ENCODE assay signal across 39 cellular contexts in the genomic region with DNA sequence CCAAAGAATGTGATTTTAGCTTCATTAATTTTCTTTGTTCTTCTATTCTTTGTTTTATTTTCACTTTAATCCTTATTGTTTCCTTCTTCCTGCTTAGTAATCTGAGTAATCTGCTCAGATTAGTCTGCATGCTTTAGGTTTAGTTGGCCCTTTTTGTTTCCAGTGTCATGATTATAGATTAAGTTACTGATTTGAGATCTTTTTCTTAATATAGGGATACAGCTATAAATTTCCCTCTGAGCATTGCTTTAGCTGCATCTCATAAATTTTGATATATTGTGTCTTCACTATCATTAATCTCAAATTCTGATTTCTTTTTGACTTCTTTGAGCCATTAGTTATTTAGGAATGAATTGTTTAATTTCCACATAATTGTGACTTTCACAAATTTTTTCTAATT. TPM values are rescaled to one million over a fixed set of nuclear protein-coding genes. Genes with fewer than 3 reads are reported as not detected.
"Had no signal": no experiment of that assay in that cellular context is flagged by ENCODE, and none has a peak within 500 bp of the region (broad histone marks: within the 10 kb centered on the region; RNA-seq: fewer than 3 reads in every experiment).

No MANE protein-coding gene starts in this region.

- H3K27ac ChIP-seq: adrenal gland, body of pancreas, colonic mucosa, epithelial cell of prostate, esophagus squamous epithelium, heart left ventricle, WERI-Rb-1 had no signal

- FAIRE-seq: endothelial cell of umbilical vein had no signal

- H3K27ac Mint-ChIP-seq: activated B cell treated with CpG ODN at 0.5 μM for 24 hours; activated CD4-positive, alpha-beta memory T cell treated with anti-CD3 and anti-CD28 coated beads for 36 hours; activated CD4-positive, alpha-beta T cell treated with anti-CD3 and anti-CD28 coated beads, Interleukin-2, amount 10 ng/mL, durations not matched to agents 24 days and 14 days; activated CD8-positive, alpha-beta memory T cell treated with anti-CD3 and anti-CD28 coated beads, Interleukin-2, amount 10 ng/mL, durations not matched to agents 7 days and 5 days; activated CD8-positive, alpha-beta T cell treated with anti-CD3 and anti-CD28 coated beads, Interleukin-2, amount 10 ng/mL, durations not matched to agents 7 days and 5 days; activated naive CD4-positive, alpha-beta T cell treated with anti-CD3 and anti-CD28 coated beads for 36 hours; activated naive CD4-positive, alpha-beta T cell treated with anti-CD3 and anti-CD28 coated beads, Interleukin-2, amount 50 U/mL, for 24 hours; activated naive CD8-positive, alpha-beta T cell treated with anti-CD3 and anti-CD28 coated beads for 36 hours; activated naive CD8-positive, alpha-beta T cell treated with anti-CD3 and anti-CD28 coated beads, Interleukin-2, amount 50 U/mL, for 24 hours; activated T-cell treated with anti-CD3 and anti-CD28 coated beads, Interleukin-2, amount 50 U/mL, for 24 hours; activated T-helper 1 cell treated with anti-CD3 and anti-CD28 coated beads, Interleukin-12 subunit alpha, Interleukin-12 subunit beta, Interleukin-2, Interleukin-4 antibody, amounts not matched to agents 30 ng/mL and 10 ng/mL and 1 ng/mL, durations not matched to agents 14 hours and 24 hours and 36 hours; activated T-helper 2 cell treated with anti-CD3 and anti-CD28 coated beads, Interferon-gamma antibody, Interleukin-2, Interleukin-4, amounts not matched to agents 10 μg/mL and 5 μg/mL and 100 μg/mL, durations not matched to agents 14 hours and 24 hours and 36 hours; T-helper 17 cell; T-helper 2 cell treated with Interferon-gamma antibody and Interleukin-4, amounts not matched to agents 5 μg/mL and 100 μg/mL, for 36 hours had no signal

- H3K36me3 ChIP-seq: adrenal gland, colonic mucosa, esophagus squamous epithelium, heart left ventricle, WERI-Rb-1 had no signal

- ATAC-seq: activated CD4-positive, CD25-positive, alpha-beta regulatory T cell treated with anti-CD3 and anti-CD28 coated beads, Interleukin-2, amount 50 U/mL, for 24 hours; activated CD8-positive, alpha-beta memory T cell treated with anti-CD3 and anti-CD28 coated beads, Interleukin-2, amount 10 ng/mL, durations not matched to agents 7 days and 5 days; activated CD8-positive, alpha-beta T cell treated with anti-CD3 and anti-CD28 coated beads, Interleukin-2, amount 10 ng/mL, durations not matched to agents 7 days and 5 days; activated naive CD8-positive, alpha-beta T cell treated with anti-CD3 and anti-CD28 coated beads, Interleukin-2, amount 50 U/mL, for 24 hours; body of pancreas; heart left ventricle; T-helper 17 cell had no signal

- H3K27me3 Mint-ChIP-seq: activated B cell treated with CpG ODN at 0.5 μM for 24 hours; activated CD4-positive, alpha-beta memory T cell treated with anti-CD3 and anti-CD28 coated beads for 36 hours; activated CD4-positive, alpha-beta T cell treated with anti-CD3 and anti-CD28 coated beads, Interleukin-2, amount 10 ng/mL, durations not matched to agents 24 days and 14 days; activated CD8-positive, alpha-beta memory T cell treated with anti-CD3 and anti-CD28 coated beads, Interleukin-2, amount 10 ng/mL, durations not matched to agents 7 days and 5 days; activated naive CD8-positive, alpha-beta T cell treated with anti-CD3 and anti-CD28 coated beads for 36 hours; T-helper 17 cell had no signal

- H3K4me3 ChIP-seq: adrenal gland, body of pancreas, colonic mucosa, esophagus squamous epithelium, heart left ventricle had no signal

- H3K4me1 Mint-ChIP-seq: activated B cell treated with CpG ODN at 0.5 μM for 24 hours; activated naive CD8-positive, alpha-beta T cell treated with anti-CD3 and anti-CD28 coated beads for 36 hours; T-helper 17 cell had no signal

- DNase-seq: activated B cell treated with CpG ODN at 0.5 μM for 24 hours; activated CD4-positive, alpha-beta memory T cell treated with anti-CD3 and anti-CD28 coated beads for 36 hours; activated CD4-positive, alpha-beta T cell treated with anti-CD3 and anti-CD28 coated beads, Interleukin-2, amount 10 ng/mL, durations not matched to agents 24 days and 14 days; activated CD8-positive, alpha-beta memory T cell treated with anti-CD3 and anti-CD28 coated beads, Interleukin-2, amount 10 ng/mL, durations not matched to agents 7 days and 5 days; activated CD8-positive, alpha-beta memory T cell treated with anti-CD3 and anti-CD28 coated beads, Interleukin-2, amount 50 U/mL, for 48 hours; activated CD8-positive, alpha-beta T cell treated with anti-CD3 and anti-CD28 coated beads, Interleukin-2, amount 10 ng/mL, durations not matched to agents 7 days and 5 days; activated effector memory CD4-positive, alpha-beta T cell treated with anti-CD3 and anti-CD28 coated beads, Interleukin-2, amount 50 U/mL, for 16 hours; activated naive CD4-positive, alpha-beta T cell treated with anti-CD3 and anti-CD28 coated beads for 36 hours; activated naive CD8-positive, alpha-beta T cell treated with anti-CD3 and anti-CD28 coated beads for 36 hours; activated naive CD8-positive, alpha-beta T cell treated with anti-CD3 and anti-CD28 coated beads, Interleukin-2, amount 50 U/mL, for 24 hours; activated T-cell treated with anti-CD3 and anti-CD28 coated beads for 4 hours; activated T-cell treated with anti-CD3 and anti-CD28 coated beads, Interleukin-2, amount 50 U/mL, for 24 hours; adrenal gland; amygdala; aorta; body of pancreas; caudate nucleus; colonic mucosa; effector CD8-positive, alpha-beta T cell; esophagus squamous epithelium; foreskin melanocyte; heart left ventricle; hypothalamus; T-helper 17 cell; T1000; WERI-Rb-1 had no signal

- H3K9me3 ChIP-seq: adrenal gland, body of pancreas, colonic mucosa had no signal

- H3K27me3 ChIP-seq: adrenal gland, body of pancreas, colonic mucosa, esophagus squamous epithelium, heart left ventricle had no signal

- H3K4me3 Mint-ChIP-seq: activated B cell treated with CpG ODN at 0.5 μM for 24 hours; activated CD4-positive, alpha-beta memory T cell treated with anti-CD3 and anti-CD28 coated beads for 36 hours; activated CD4-positive, alpha-beta T cell treated with anti-CD3 and anti-CD28 coated beads, Interleukin-2, amount 10 ng/mL, durations not matched to agents 24 days and 14 days; activated CD8-positive, alpha-beta memory T cell treated with anti-CD3 and anti-CD28 coated beads, Interleukin-2, amount 10 ng/mL, durations not matched to agents 7 days and 5 days; activated CD8-positive, alpha-beta T cell treated with anti-CD3 and anti-CD28 coated beads, Interleukin-2, amount 10 ng/mL, durations not matched to agents 7 days and 5 days; activated naive CD4-positive, alpha-beta T cell treated with anti-CD3 and anti-CD28 coated beads for 36 hours; activated naive CD4-positive, alpha-beta T cell treated with anti-CD3 and anti-CD28 coated beads, Interleukin-2, amount 50 U/mL, for 24 hours; activated naive CD8-positive, alpha-beta T cell treated with anti-CD3 and anti-CD28 coated beads for 36 hours; activated naive CD8-positive, alpha-beta T cell treated with anti-CD3 and anti-CD28 coated beads, Interleukin-2, amount 50 U/mL, for 24 hours; activated T-cell treated with anti-CD3 and anti-CD28 coated beads, Interleukin-2, amount 50 U/mL, for 24 hours; activated T-helper 1 cell treated with anti-CD3 and anti-CD28 coated beads, Interleukin-12 subunit alpha, Interleukin-12 subunit beta, Interleukin-2, Interleukin-4 antibody, amounts not matched to agents 30 ng/mL and 10 ng/mL and 1 ng/mL, durations not matched to agents 14 hours and 24 hours and 36 hours; T-helper 17 cell; T-helper 2 cell treated with Interferon-gamma antibody and Interleukin-4, amounts not matched to agents 5 μg/mL and 100 μg/mL, for 36 hours had no signal

- H3K4me1 ChIP-seq: adrenal gland, colonic mucosa had no signal

RNA-seq across cellular contexts. Expression of gene TUBAL3, which starts 14.0 kb away (rescaled TPM):
- total RNA-seq: activated B cell treated with CpG ODN at 0.5 μM for 24 hours; activated CD4-positive, alpha-beta memory T cell treated with anti-CD3 and anti-CD28 coated beads for 36 hours; activated CD8-positive, alpha-beta memory T cell treated with anti-CD3 and anti-CD28 coated beads for 36 hours; activated CD8-positive, alpha-beta memory T cell treated with anti-CD3 and anti-CD28 coated beads, Interleukin-2, amount 10 ng/mL, durations not matched to agents 7 days and 5 days; activated CD8-positive, alpha-beta T cell treated with anti-CD3 and anti-CD28 coated beads, Interleukin-2, amount 10 ng/mL, durations not matched to agents 7 days and 5 days; activated naive CD4-positive, alpha-beta T cell treated with anti-CD3 and anti-CD28 coated beads for 36 hours; activated naive CD8-positive, alpha-beta T cell treated with anti-CD3 and anti-CD28 coated beads for 36 hours; activated T-helper 1 cell treated with anti-CD3 and anti-CD28 coated beads, Interleukin-12 subunit alpha, Interleukin-12 subunit beta, Interleukin-2, Interleukin-4 antibody, amounts not matched to agents 30 ng/mL and 10 ng/mL and 1 ng/mL, durations not matched to agents 14 hours and 24 hours and 36 hours; activated T-helper 2 cell treated with anti-CD3 and anti-CD28 coated beads, Interferon-gamma antibody, Interleukin-2, Interleukin-4, amounts not matched to agents 10 μg/mL and 5 μg/mL and 100 μg/mL, durations not matched to agents 14 hours and 24 hours and 36 hours; adrenal gland; aorta; body of pancreas; chondrocyte; dermis microvascular lymphatic vessel endothelial cell; endothelial cell of umbilical vein; fibroblast of lung; fibroblast of villous mesenchyme; T-helper 17 cell had no signal
- polyA plus RNA-seq: adrenal gland, endothelial cell of umbilical vein, fibroblast of lung had no signal

RNA-seq across cellular contexts. Expression of gene UCN3, which starts 53.8 kb away (rescaled TPM):
- total RNA-seq: activated B cell treated with CpG ODN at 0.5 μM for 24 hours; activated CD4-positive, alpha-beta memory T cell treated with anti-CD3 and anti-CD28 coated beads for 36 hours; activated CD4-positive, alpha-beta T cell treated with anti-CD3 and anti-CD28 coated beads, Interleukin-2, amount 10 ng/mL, durations not matched to agents 24 days and 14 days; activated CD8-positive, alpha-beta memory T cell treated with anti-CD3 and anti-CD28 coated beads for 36 hours; activated CD8-positive, alpha-beta memory T cell treated with anti-CD3 and anti-CD28 coated beads, Interleukin-2, amount 10 ng/mL, durations not matched to agents 7 days and 5 days; activated CD8-positive, alpha-beta T cell treated with anti-CD3 and anti-CD28 coated beads, Interleukin-2, amount 10 ng/mL, durations not matched to agents 7 days and 5 days; activated naive CD4-positive, alpha-beta T cell treated with anti-CD3 and anti-CD28 coated beads for 36 hours; activated naive CD8-positive, alpha-beta T cell treated with anti-CD3 and anti-CD28 coated beads for 36 hours; activated T-helper 1 cell treated with anti-CD3 and anti-CD28 coated beads, Interleukin-12 subunit alpha, Interleukin-12 subunit beta, Interleukin-2, Interleukin-4 antibody, amounts not matched to agents 30 ng/mL and 10 ng/mL and 1 ng/mL, durations not matched to agents 14 hours and 24 hours and 36 hours; activated T-helper 2 cell treated with anti-CD3 and anti-CD28 coated beads, Interferon-gamma antibody, Interleukin-2, Interleukin-4, amounts not matched to agents 10 μg/mL and 5 μg/mL and 100 μg/mL, durations not matched to agents 14 hours and 24 hours and 36 hours; aorta; chondrocyte; dermis microvascular lymphatic vessel endothelial cell; endothelial cell of umbilical vein; esophagus squamous epithelium; fibroblast of lung; fibroblast of villous mesenchyme; heart left ventricle; T-helper 17 cell had no signal
- polyA plus RNA-seq: endothelial cell of umbilical vein, esophagus, fibroblast of lung, heart left ventricle had no signal
